ENCODE assay signal across 37 cellular contexts in the genomic region with DNA sequence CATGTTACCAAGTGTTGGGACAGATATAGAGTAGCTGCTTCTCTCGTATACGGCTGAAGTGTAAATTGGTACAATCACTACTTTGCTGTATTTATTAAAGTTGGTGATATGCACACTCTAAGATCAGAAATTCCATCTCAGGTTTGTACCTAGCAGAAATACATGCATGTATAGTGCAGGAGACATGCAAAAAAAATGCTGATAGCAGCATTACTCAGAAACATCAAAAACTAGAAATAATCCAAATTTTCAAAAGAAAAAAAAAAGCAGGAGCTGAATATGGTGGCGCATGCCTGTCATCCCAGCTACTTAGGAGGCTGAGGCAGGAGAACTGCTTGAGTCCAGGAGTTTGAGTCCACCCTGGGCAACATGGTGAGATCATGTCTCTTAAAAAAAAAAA. TPM values are rescaled to one million over a fixed set of nuclear protein-coding genes. Genes with fewer than 3 reads are reported as not detected.
"Had no signal": no experiment of that assay in that cellular context is flagged by ENCODE, and none has a peak within 500 bp of the region (broad histone marks: within the 10 kb centered on the region; RNA-seq: fewer than 3 reads in every experiment).

No MANE protein-coding gene starts in this region.

- H3K9me3 Mint-ChIP-seq: activated CD4-positive, alpha-beta T cell treated with anti-CD3 and anti-CD28 coated beads, Interleukin-2, amount 10 ng/mL, durations not matched to agents 24 days and 14 days; activated CD8-positive, alpha-beta T cell treated with anti-CD3 and anti-CD28 coated beads for 36 hours; activated naive CD8-positive, alpha-beta T cell treated with anti-CD3 and anti-CD28 coated beads for 36 hours; activated T-helper 17 cell treated with anti-CD3 and anti-CD28 coated beads, Interleukin-2, amount 50 U/mL, for 72 hours; central memory CD8-positive, alpha-beta T cell; T-cell had no signal

- H3K4me1 Mint-ChIP-seq: activated CD4-positive, alpha-beta T cell treated with anti-CD3 and anti-CD28 coated beads, Interleukin-2, amount 10 ng/mL, durations not matched to agents 24 days and 14 days; activated naive CD8-positive, alpha-beta T cell treated with anti-CD3 and anti-CD28 coated beads for 36 hours; activated T-helper 17 cell treated with anti-CD3 and anti-CD28 coated beads, Interleukin-2, amount 50 U/mL, for 72 hours; central memory CD8-positive, alpha-beta T cell; T-cell had no signal

- FAIRE-seq: RCC 7860 had no signal

- H3K36me3 ChIP-seq: ascending aorta, cardiac muscle cell, WERI-Rb-1 had no signal

- ATAC-seq: activated CD8-positive, alpha-beta T cell treated with anti-CD3 and anti-CD28 coated beads for 36 hours; activated T-cell treated with anti-CD3 and anti-CD28 coated beads, Interleukin-2, amount 50 U/mL, for 72 hours; activated T-helper 17 cell treated with anti-CD3 and anti-CD28 coated beads, Interleukin-2, amount 50 U/mL, for 72 hours; Right ventricle myocardium inferior; SK-N-SH treated with all-trans-retinoic acid at 6 μM for 48 hours; T-cell had no signal

- H3K4me1 ChIP-seq: ascending aorta had no signal

- H3K9ac ChIP-seq: KMS-11 had no signal

- H3K27ac Mint-ChIP-seq: activated CD4-positive, alpha-beta T cell treated with anti-CD3 and anti-CD28 coated beads, Interleukin-2, amount 10 ng/mL, durations not matched to agents 24 days and 14 days; activated CD8-positive, alpha-beta T cell treated with anti-CD3 and anti-CD28 coated beads for 36 hours; activated naive CD8-positive, alpha-beta T cell treated with anti-CD3 and anti-CD28 coated beads for 36 hours; activated T-cell treated with anti-CD3 and anti-CD28 coated beads, Interleukin-2, amount 50 U/mL, for 72 hours; activated T-helper 17 cell treated with anti-CD3 and anti-CD28 coated beads, Interleukin-2, amount 50 U/mL, for 72 hours; T-cell had no signal

- H3K4me3 Mint-ChIP-seq: activated CD4-positive, alpha-beta T cell treated with anti-CD3 and anti-CD28 coated beads, Interleukin-2, amount 10 ng/mL, durations not matched to agents 24 days and 14 days; activated CD8-positive, alpha-beta T cell treated with anti-CD3 and anti-CD28 coated beads for 36 hours; activated naive CD8-positive, alpha-beta T cell treated with anti-CD3 and anti-CD28 coated beads for 36 hours; activated T-cell treated with anti-CD3 and anti-CD28 coated beads, Interleukin-2, amount 50 U/mL, for 72 hours; activated T-helper 17 cell treated with anti-CD3 and anti-CD28 coated beads, Interleukin-2, amount 50 U/mL, for 72 hours; central memory CD8-positive, alpha-beta T cell; T-cell had no signal

- H3K27me3 Mint-ChIP-seq: activated CD4-positive, alpha-beta T cell treated with anti-CD3 and anti-CD28 coated beads, Interleukin-2, amount 10 ng/mL, durations not matched to agents 24 days and 14 days; activated CD8-positive, alpha-beta T cell treated with anti-CD3 and anti-CD28 coated beads for 36 hours; activated naive CD8-positive, alpha-beta T cell treated with anti-CD3 and anti-CD28 coated beads for 36 hours; activated T-helper 17 cell treated with anti-CD3 and anti-CD28 coated beads, Interleukin-2, amount 50 U/mL, for 72 hours; central memory CD8-positive, alpha-beta T cell; T-cell had no signal

- H3K36me3 Mint-ChIP-seq: activated naive CD8-positive, alpha-beta T cell treated with anti-CD3 and anti-CD28 coated beads for 36 hours; T-cell had no signal

- H3K4me2 ChIP-seq: KMS-11, PC-9 had no signal

- H2AFZ ChIP-seq: PC-9 had no signal

- DNase-seq: activated CD4-positive, alpha-beta T cell treated with anti-CD3 and anti-CD28 coated beads, Interleukin-2, amount 10 ng/mL, durations not matched to agents 24 days and 14 days; activated CD4-positive, alpha-beta T cell treated with anti-CD3 and anti-CD28 coated beads, Interleukin-2, amount 50 U/mL, for 4 hours; activated CD8-positive, alpha-beta T cell treated with anti-CD3 and anti-CD28 coated beads for 36 hours; activated effector memory CD4-positive, alpha-beta T cell treated with anti-CD3 and anti-CD28 coated beads, Interleukin-2, amount 50 U/mL, for 16 hours; activated naive CD4-positive, alpha-beta T cell; activated naive CD4-positive, alpha-beta T cell treated with anti-CD3 and anti-CD28 coated beads, Interleukin-2, amount 50 U/mL, for 16 hours; activated naive CD8-positive, alpha-beta T cell treated with anti-CD3 and anti-CD28 coated beads for 36 hours; activated T-cell treated with anti-CD3 and anti-CD28 coated beads, Interleukin-2, amount 50 U/mL, for 1 hour; activated T-cell treated with anti-CD3 and anti-CD28 coated beads, Interleukin-2, amount 50 U/mL, for 72 hours; amniotic stem cell; MM.1S; MV-4-11; NCI-H1092; NCI-H1417; NCI-H146; NCI-H187; NCI-H2081 treated with DMSO at 0.1 percent for 48 hours; NCI-H345; NCI-H524 treated with DMSO at 0.1 percent for 48 hours; PC-9; SIG-M5; T-cell; T-helper 2 cell; T-helper 9 cell; WERI-Rb-1 had no signal

- H3K27me3 ChIP-seq: ascending aorta, cardiac muscle cell had no signal

- H3K9me3 ChIP-seq: ascending aorta had no signal

- H3K27ac ChIP-seq: ascending aorta, cardiac muscle cell, KMS-11, PC-9, RWPE1 had no signal

- H3K4me3 ChIP-seq: ascending aorta, cardiac muscle cell, PC-9 had no signal

RNA-seq across cellular contexts. Expression of gene BCL2A1, which starts 31.3 kb away (rescaled TPM):
- total RNA-seq: ascending aorta, cardiac muscle cell, chondrocyte, LHCN-M2, NCI-H460, PC-9 had no signal
